28 cellular contexts compared by ENCODE assay signal in the genomic region with DNA sequence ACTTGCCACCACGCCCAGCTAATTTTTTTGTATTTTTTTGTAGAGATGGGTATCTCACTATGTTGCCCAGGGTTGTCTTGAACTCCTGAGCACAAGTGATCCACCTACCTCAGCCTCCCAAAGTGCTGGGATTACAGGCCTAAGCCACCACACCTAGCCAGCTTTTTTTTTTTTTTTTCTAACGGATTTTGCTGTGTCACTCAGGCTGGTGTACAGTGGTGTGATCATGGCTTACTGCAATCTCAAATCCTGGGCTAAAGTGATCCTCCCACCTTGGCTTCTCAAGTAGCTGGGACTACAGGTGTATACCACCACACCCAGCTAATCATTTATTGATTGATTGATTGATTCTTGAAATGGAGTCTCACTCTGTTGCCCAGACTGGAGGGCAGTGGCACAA.
"Had no signal": no experiment of that assay in that cellular context is flagged by ENCODE, and none has a peak within 500 bp of the region (broad histone marks: within the 10 kb centered on the region; RNA-seq: fewer than 3 reads in every experiment).

No MANE protein-coding gene starts in this region.

- H3K9me3 ChIP-seq: ovary, thyroid gland, uterus had no signal

- H3K27ac Mint-ChIP-seq: naive B cell; natural killer cell; nephron; neural progenitor cell; progenitor cell of endocrine pancreas; stimulated activated effector memory CD8-positive, alpha-beta T cell treated with anti-CD3 and anti-CD28 coated beads, Interleukin-12 subunit alpha, Interleukin-12 subunit beta, amount 100 ng/mL, for 72 hours; stimulated activated naive B cell treated with anti-CD40 and anti-IgM and Interleukin-4, amounts not matched to agents 10 μg/mL and 1 μg/mL and 100 μg/mL, for 72 hours; stimulated activated naive CD8-positive, alpha-beta T cell treated with anti-CD3 and anti-CD28 coated beads, Interleukin-15, Interleukin-2, amounts not matched to agents 100 ng/mL and 50 ng/mL, for 24 hours; type B pancreatic cell had no signal

- H3K27ac ChIP-seq: neural progenitor cell, ovary, parathyroid adenoma, psoas muscle, skin epidermis, stomach, thoracic aorta, thyroid gland, tibial nerve, upper lobe of right lung, uterus had no signal

- H3K27me3 ChIP-seq: neural progenitor cell, ovary, stomach, thyroid gland, tibial nerve, upper lobe of right lung, uterus had no signal

- H3K36me3 Mint-ChIP-seq: naive B cell; natural killer cell; stimulated activated effector memory CD8-positive, alpha-beta T cell treated with anti-CD3 and anti-CD28 coated beads, Interleukin-12 subunit alpha, Interleukin-12 subunit beta, amount 100 ng/mL, for 72 hours had no signal

- ATAC-seq: natural killer cell; psoas muscle; right cardiac atrium; sciatic nerve; stimulated activated effector memory CD8-positive, alpha-beta T cell treated with anti-CD3 and anti-CD28 coated beads, Interleukin-12 subunit alpha, Interleukin-12 subunit beta, amount 100 ng/mL, for 72 hours; stimulated activated naive B cell treated with anti-CD40 and anti-IgM and Interleukin-4, amounts not matched to agents 10 μg/mL and 1 μg/mL and 100 μg/mL, for 72 hours; upper lobe of right lung had no signal

- H3K27me3 Mint-ChIP-seq: naive B cell; progenitor cell of endocrine pancreas; stimulated activated naive B cell treated with anti-CD40 and anti-IgM and Interleukin-4, amounts not matched to agents 10 μg/mL and 1 μg/mL and 100 μg/mL, for 72 hours; stimulated activated naive CD8-positive, alpha-beta T cell treated with anti-CD3 and anti-CD28 coated beads, Interleukin-15, Interleukin-2, amounts not matched to agents 100 ng/mL and 50 ng/mL, for 24 hours; type B pancreatic cell had no signal

- H3K4me3 Mint-ChIP-seq: naive B cell; natural killer cell; nephron; neural progenitor cell; stimulated activated effector memory CD8-positive, alpha-beta T cell treated with anti-CD3 and anti-CD28 coated beads, Interleukin-12 subunit alpha, Interleukin-12 subunit beta, amount 100 ng/mL, for 72 hours; stimulated activated naive B cell treated with anti-CD40 and anti-IgM and Interleukin-4, amounts not matched to agents 10 μg/mL and 1 μg/mL and 100 μg/mL, for 72 hours; stimulated activated naive CD8-positive, alpha-beta T cell treated with anti-CD3 and anti-CD28 coated beads, Interleukin-15, Interleukin-2, amounts not matched to agents 100 ng/mL and 50 ng/mL, for 24 hours; type B pancreatic cell had no signal

- H3K4me1 Mint-ChIP-seq: naive B cell; natural killer cell; nephron; neural progenitor cell; stimulated activated effector memory CD8-positive, alpha-beta T cell treated with anti-CD3 and anti-CD28 coated beads, Interleukin-12 subunit alpha, Interleukin-12 subunit beta, amount 100 ng/mL, for 72 hours; stimulated activated naive B cell treated with anti-CD40 and anti-IgM and Interleukin-4, amounts not matched to agents 10 μg/mL and 1 μg/mL and 100 μg/mL, for 72 hours had no signal

- H3K4me3 ChIP-seq: neural progenitor cell, ovary, psoas muscle, skin epidermis, stomach, thoracic aorta, thyroid gland, tibial nerve, upper lobe of right lung, uterus had no signal

- H3K4me1 ChIP-seq: neural progenitor cell, parathyroid adenoma, psoas muscle, stomach, tibial nerve, upper lobe of right lung, uterus had no signal

- DNase-seq: naive B cell; natural killer cell; occipital lobe; ovary; posterior cingulate gyrus; psoas muscle; right cardiac atrium; stimulated activated CD4-positive, alpha-beta T cell treated with anti-CD3 and anti-CD28 coated beads, Interleukin-15, amount 100 ng/mL, for 24 hours; stimulated activated CD4-positive, alpha-beta T cell treated with anti-CD3 and anti-CD28 coated beads, Interleukin-2, amount 100 ng/mL, for 24 hours; stimulated activated CD4-positive, alpha-beta T cell treated with anti-CD3 and anti-CD28 coated beads, Interleukin-2, amount 100 ng/mL, for 48 hours; stimulated activated CD4-positive, alpha-beta T cell treated with anti-CD3 and anti-CD28 coated beads, Interleukin-4, amount 100 ng/mL, for 24 hours; stimulated activated naive B cell treated with anti-CD40 and anti-IgM and Interleukin-4, amounts not matched to agents 10 μg/mL and 1 μg/mL and 100 μg/mL, for 72 hours; stimulated activated naive CD4-positive, alpha-beta T cell treated with Interleukin-2 at 50 U/mL for 16 hours; stomach; thyroid gland; upper lobe of right lung; uterus had no signal

- H3K36me3 ChIP-seq: neural progenitor cell, ovary, stomach, thoracic aorta, thyroid gland, tibial nerve, upper lobe of right lung, uterus had no signal
